8 cellular contexts compared by ENCODE assay signal in genomic region chr18:26460449-26461091, GRCh38.
DNase-seq lines count a peak whose midpoint lies in the region; ATAC-seq, FAIRE-seq and TF ChIP-seq lines count a peak whose summit lies in the region.

No MANE protein-coding gene starts in this region.

- RAD21 ChIA-PET in GM12878 (lab: Charles Lee; ENCODE audit: unreplicated experiment): interaction anchor here (0.7 to 1.5 kb wide), 9 partner anchors 10 to 88 kb away, joined by 3 to 6 read pairs (median 4); partner anchors contain the start of gene KCTD1

- H3K4me3 Mint-ChIP-seq in activated CD8-positive, alpha-beta T cell treated with anti-CD3 and anti-CD28 coated beads, Interleukin-2, amount 10 ng/mL, durations not matched to agents 7 days and 5 days: no peak overlapping the region
- no peak overlapping the region for H3K4me3 Mint-ChIP-seq in CD8-positive, alpha-beta memory T cell

- CTCF ChIA-PET in GM12878 (lab: Yijun Ruan, JAX): interaction anchor here (0.6 to 2.1 kb wide), 12 partner anchors 8 to 137 kb away, joined by 3 to 7 read pairs (median 4); partner anchors contain the start of gene KCTD1
- CTCF ChIA-PET in activated CD8-positive, alpha-beta T cell treated with anti-CD3 and anti-CD28 coated beads, Interleukin-2, amount 10 ng/mL, durations not matched to agents 7 days and 5 days (lab: Charles Lee): interaction anchor here (0.7 to 1.4 kb wide), 2 partner anchors 15 to 77 kb away, joined by 3 to 4 read pairs; no protein-coding TSS in a partner anchor
- CTCF ChIA-PET in CD8-positive, alpha-beta memory T cell (lab: Charles Lee): no interaction called here

- FAIRE-seq in GM12878 (lab: Jason Lieb, UNC): peak; percentile 95

- TF ChIP-seq EP300 in GM12878 (IDR thresholded peaks at IDR 0.05; ENCODE audit: borderline replicate concordance in 1 of 2, control insufficient read depth in 1 of 2, low read depth in 2 of 2, low read length in 2 of 2): peak; percentile 38 to 88; a peak in 2 of 4 replicates

- BruUV-seq in GM12878 (replicated peaks; lab: Mats Ljungman, UMichigan): no TSS peak

- H3K4me1 Mint-ChIP-seq in activated CD8-positive, alpha-beta T cell treated with anti-CD3 and anti-CD28 coated beads, Interleukin-2, amount 10 ng/mL, durations not matched to agents 7 days and 5 days (ENCODE audit: low read depth): peaks cover 9% of the 10 kb centered on the region
- no peaks in the 10 kb centered on the region for H3K4me1 Mint-ChIP-seq in CD8-positive, alpha-beta memory T cell

- TF ChIP-seq RAD21 in GM12878 (IDR thresholded peaks at IDR 0.05; ENCODE audit: insufficient read depth, low read depth, low read length): no peak

- TF ChIP-seq CTCF in GM12878 (IDR thresholded peaks at IDR 0.05 in 2 of 3, conservative IDR thresholded peaks at IDR 0.05 in 1 of 3; ENCODE audit: control insufficient read depth in 2 of 3, extremely low read depth in 1 of 3, insufficient read depth in 1 of 3, low read depth in 3 of 3, low read length in 3 of 3): no peak

- POLR2A ChIA-PET in GM12878 (lab: Charles Lee): interaction anchor here (0.6 to 1.5 kb wide), 4 partner anchors 8 to 28 kb away, joined by 3 to 4 read pairs (median 4); no protein-coding TSS in a partner anchor
- POLR2A ChIA-PET in activated CD8-positive, alpha-beta T cell treated with anti-CD3 and anti-CD28 coated beads, Interleukin-2, amount 10 ng/mL, durations not matched to agents 7 days and 5 days (lab: Charles Lee): no interaction called here
- POLR2A ChIA-PET in CD8-positive, alpha-beta memory T cell (lab: Charles Lee): no interaction called here

- H3K27me3 ChIP-seq in GM12878 (replicated peaks in 1 of 2; ENCODE audit: control insufficient read depth in 2 of 2, insufficient read depth in 2 of 2, low read length in 1 of 2): no peaks in the 10 kb centered on the region
- H3K27me3 ChIP-seq in CD8-positive, alpha-beta memory T cell (ENCODE audit: insufficient read depth, low read length, poor library complexity, severe bottlenecking): no peaks in the 10 kb centered on the region

- H3K27me3 Mint-ChIP-seq in activated CD8-positive, alpha-beta T cell treated with anti-CD3 and anti-CD28 coated beads, Interleukin-2, amount 10 ng/mL, durations not matched to agents 7 days and 5 days (ENCODE audit: low read depth): no peaks in the 10 kb centered on the region
- no peaks in the 10 kb centered on the region for H3K27me3 Mint-ChIP-seq in CD8-positive, alpha-beta memory T cell

- peaks cover 44% of the 10 kb centered on the region for H3K4me1 ChIP-seq in GM12878 (ENCODE audit: control insufficient read depth, insufficient read depth, low read length)
- H3K4me1 ChIP-seq in CD8-positive, alpha-beta memory T cell (ENCODE audit: insufficient read depth, low read length): no peaks in the 10 kb centered on the region

- ATAC-seq in GM19467 (IDR thresholded peaks at IDR 0.05; ENCODE audit: unreplicated experiment): peak; percentile 66
- peak; percentile 83 for ATAC-seq in HG03439 (IDR thresholded peaks at IDR 0.05; ENCODE audit: unreplicated experiment)
- peak; percentile 79 for ATAC-seq in GM12878
- ATAC-seq in activated CD8-positive, alpha-beta T cell treated with anti-CD3 and anti-CD28 coated beads, Interleukin-2, amount 10 ng/mL, durations not matched to agents 7 days and 5 days: no peak

- intact Hi-C loops in GM12878 (cut with micrococcal nuclease; ENCODE audit: unreplicated experiment): loop anchor here (2.0 kb wide), 1 partner anchor 78 kb away; no protein-coding TSS in a partner anchor

- no peak overlapping the region for H3K27ac Mint-ChIP-seq in activated CD8-positive, alpha-beta T cell treated with anti-CD3 and anti-CD28 coated beads, Interleukin-2, amount 10 ng/mL, durations not matched to agents 7 days and 5 days
- no peak overlapping the region for H3K27ac Mint-ChIP-seq in CD8-positive, alpha-beta memory T cell

- no peaks in the 10 kb centered on the region for H3K9me3 Mint-ChIP-seq in activated CD8-positive, alpha-beta T cell treated with anti-CD3 and anti-CD28 coated beads, Interleukin-2, amount 10 ng/mL, durations not matched to agents 7 days and 5 days (ENCODE audit: insufficient read depth)
- no peaks in the 10 kb centered on the region for H3K9me3 Mint-ChIP-seq in CD8-positive, alpha-beta memory T cell

- H4K20me1 ChIP-seq in GM12878 (ENCODE audit: control insufficient read depth, insufficient read depth): no peaks in the 10 kb centered on the region

- peak overlapping the region; percentile 68 for H3K4me2 ChIP-seq in GM12878 (ENCODE audit: control insufficient read depth, insufficient read depth)

- no peaks in the 10 kb centered on the region for H3K79me2 ChIP-seq in GM12878 (ENCODE audit: control insufficient read depth, insufficient read depth, low read length)

- H2AFZ ChIP-seq in GM12878 (ENCODE audit: control insufficient read depth, low read depth, low read length): no peak overlapping the region; the same call in 1 of the 2 replicates

- H3K36me3 ChIP-seq in GM12878 (ENCODE audit: control insufficient read depth in 2 of 2, insufficient read depth in 2 of 2, low read length in 1 of 2): peaks cover 0 to 2% of the 10 kb centered on the region in 2 experiments; a peak in 1 of 4 replicates
- no peaks in the 10 kb centered on the region for H3K36me3 ChIP-seq in CD8-positive, alpha-beta memory T cell (ENCODE audit: insufficient read depth, low read length)

- DNase-seq in DMS153 treated with DMSO at 0.1 percent for 48 hours (lab: John Stamatoyannopoulos, UW; ENCODE audit: unreplicated experiment) (peak; percentile 91), GM12878 (ENCODE audit: low read depth, low spot score) (peak; percentile 89), AG08396 (ENCODE audit: low spot score) (no peak)
- DNase-seq in activated CD8-positive, alpha-beta T cell treated with anti-CD3 and anti-CD28 coated beads, Interleukin-2, amount 10 ng/mL, durations not matched to agents 7 days and 5 days: no peak
- no peak for DNase-seq in CD8-positive, alpha-beta memory T cell
- no peak for DNase-seq in activated T-cell treated with anti-CD3 and anti-CD28 coated beads, Interleukin-2, amount 50 U/mL, for 48 hours

- no peaks in the 10 kb centered on the region for H3K36me3 Mint-ChIP-seq in activated CD8-positive, alpha-beta T cell treated with anti-CD3 and anti-CD28 coated beads, Interleukin-2, amount 10 ng/mL, durations not matched to agents 7 days and 5 days (ENCODE audit: low read depth)
- peaks cover 0 to 13% (median 4%) of the 10 kb centered on the region in 3 donors for H3K36me3 Mint-ChIP-seq in CD8-positive, alpha-beta memory T cell

- TF ChIP-seq POLR2A in GM12878 (IDR thresholded peaks at IDR 0.05; ENCODE audit: low read depth, low read length): no peak

- 12% methylated on average over 4 of the region's 4 CpGs for WGBS in GM12878 (ENCODE audit: insufficient coverage, insufficient replicate concordance, low lambda C conversion rate, missing lambda C conversion rate)

- peak overlapping the region; percentile 9; the same call in 1 of the 2 replicates for H3K9ac ChIP-seq in GM12878 (ENCODE audit: control insufficient read depth, insufficient read depth, low read length)

- H3K4me3 ChIP-seq in GM12878: peak overlapping the region; percentile 22; the same call in 1 of the 2 replicates
- H3K4me3 ChIP-seq in CD8-positive, alpha-beta memory T cell (ENCODE audit: low read length): no peak overlapping the region

- in situ Hi-C loops in GM12878 (cut with MboI): no loop called here

- H3K9me3 ChIP-seq in GM12878 (replicated peaks; ENCODE audit: control insufficient read depth, insufficient read depth, low read length): no peaks in the 10 kb centered on the region
- no peaks in the 10 kb centered on the region for H3K9me3 ChIP-seq in CD8-positive, alpha-beta memory T cell (ENCODE audit: low read length)

- SMC1A ChIA-PET in GM12878 (lab: Charles Lee; ENCODE audit: uncharacterized antibody, unreplicated experiment): interaction anchor here (0.7 to 3.1 kb wide), 18 partner anchors 8 to 186 kb away, joined by 3 to 21 read pairs (median 4); partner anchors contain the start of gene KCTD1

- H3K27ac ChIP-seq in GM12878 (ENCODE audit: control insufficient read depth, insufficient read depth): peak overlapping the region; percentile 75
- no peak overlapping the region for H3K27ac ChIP-seq in CD8-positive, alpha-beta memory T cell (ENCODE audit: low read depth, low read length)

TF ChIP-seq in GM12878, 131 proteins besides CTCF, POLR2A, EP300 and RAD21 (continues in another document):
- TF ChIP-seq ZBED1 (IDR thresholded peaks at IDR 0.05; ENCODE audit: borderline replicate concordance) (peak; percentile 38; the same call in 1 of the 2 replicates), IKZF1 (conservative IDR thresholded peaks at IDR 0.05) (peak; percentile 69), MTA3 (IDR thresholded peaks at IDR 0.05; ENCODE audit: borderline replicate concordance, low read length) (peak; percentile 49; the same call in 1 of the 2 replicates), ZBTB4 (CRISPR knock-in tag; IDR thresholded peaks at IDR 0.05) (no peak), MXI1 (IDR thresholded peaks at IDR 0.05; ENCODE audit: low read depth, low read length) (peak; percentile 72; the same call in 1 of the 2 replicates), CHD4 (IDR thresholded peaks at IDR 0.05) (no peak), FOXM1 (IDR thresholded peaks at IDR 0.05; ENCODE audit: low read depth, low read length) (peak; percentile 59; the same call in 1 of the 2 replicates), MEF2A (IDR thresholded peaks at IDR 0.05; ENCODE audit: insufficient read depth, low read depth, low read length) (peak; percentile 81), HDGF (IDR thresholded peaks at IDR 0.05) (no peak)

Comparison
In these comparisons a context has a peak if more than half of its experiments do, and no peak if none do; other contexts are left out.
1. DNase-seq: peak in DMS153 treated with DMSO at 0.1 percent for 48 hours (single experiment) and GM12878 (single experiment); none in activated CD8-positive, alpha-beta T cell treated with anti-CD3 and anti-CD28 coated beads, Interleukin-2, amount 10 ng/mL, durations not matched to agents 7 days and 5 days (single experiment), CD8-positive, alpha-beta memory T cell (0 of 5), activated T-cell treated with anti-CD3 and anti-CD28 coated beads, Interleukin-2, amount 50 U/mL, for 48 hours (0 of 2) and AG08396 (single experiment).